ENCODE assay signal across 10 cellular contexts in genomic region chr11:12838463-12839120, GRCh38.
DNase-seq lines count a peak whose midpoint lies in the region; ATAC-seq and TF ChIP-seq lines count a peak whose summit lies in the region.
"Had no signal": no experiment of that assay in that cellular context is flagged by ENCODE, and none has a peak within 500 bp of the region (broad histone marks: within the 10 kb centered on the region; RNA-seq: fewer than 3 reads in every experiment).

No MANE protein-coding gene starts in this region.

- ATAC-seq in GM18502 (IDR thresholded peaks at IDR 0.05; ENCODE audit: poor library complexity, unreplicated experiment) (no peak), HG03354 (IDR thresholded peaks at IDR 0.05; ENCODE audit: poor library complexity, severe bottlenecking, unreplicated experiment) (no peak)

- DNase-seq in HCEC 1CT (peak; percentile 71), ascending aorta (ENCODE audit: low spot score in 2 of 2) (no peak), hepatocyte (ENCODE audit: low spot score) (no peak), NOMO-1 treated with dmso at 0.1 percent for 144 hours (lab: John Stamatoyannopoulos, UW; ENCODE audit: unreplicated experiment) (no peak), inferior parietal cortex (ENCODE audit: extremely low spot score) (no peak)
- DNase-seq: activated CD4-positive, CD25-positive, alpha-beta regulatory T cell; NCI-H2081 had no signal

- H3K79me2 ChIP-seq in hepatocyte = peaks cover 93% of the 10 kb centered on the region

- H3K4me2 ChIP-seq in hepatocyte = peak overlapping the region; percentile 28

- intact Hi-C loops in ascending aorta (cut with DNase I) = no loop called here

- H3K4me3 ChIP-seq in ascending aorta (peak overlapping the region; percentile 14 to 36), hepatocyte (no peak overlapping the region), subcutaneous abdominal adipose tissue (ENCODE audit: low read depth in 1 of 5, low read length in 5 of 5) (peak overlapping the region in 2 of 5 donors; percentile 28 to 48)

- H3K36me3 ChIP-seq in ascending aorta (no peaks in the 10 kb centered on the region), hepatocyte (replicated peaks; ENCODE audit: insufficient read depth, low read depth) (no peaks in the 10 kb centered on the region), subcutaneous abdominal adipose tissue (ENCODE audit: control insufficient read depth in 5 of 5, insufficient read depth in 5 of 5, low read length in 5 of 5) (no peaks in the 10 kb centered on the region)

- TF ChIP-seq CTCF in ascending aorta (IDR thresholded peaks at IDR 0.05) = no peak
- TF ChIP-seq CTCF in hepatocyte (IDR thresholded peaks at IDR 0.05; ENCODE audit: poor library complexity) = no peak

- 79% methylated on average over 6 of the region's 6 CpGs for WGBS in hepatocyte (ENCODE audit: low lambda C conversion rate, missing lambda C conversion rate)

- H2AFZ ChIP-seq in hepatocyte = no peak overlapping the region

- H3K9me3 ChIP-seq in ascending aorta = no peaks in the 10 kb centered on the region
- no peaks in the 10 kb centered on the region for H3K9me3 ChIP-seq in hepatocyte (ENCODE audit: low read depth)
- H3K9me3 ChIP-seq in subcutaneous abdominal adipose tissue (ENCODE audit: control insufficient read depth in 5 of 5, low read length in 5 of 5) = no peaks in the 10 kb centered on the region

- H3K4me1 ChIP-seq in ascending aorta = peaks cover 0 to 10% of the 10 kb centered on the region in 2 donors
- peaks cover 31% of the 10 kb centered on the region for H3K4me1 ChIP-seq in hepatocyte (ENCODE audit: insufficient read depth)
- peaks cover 0 to 29% (median 11%) of the 10 kb centered on the region in 5 donors for H3K4me1 ChIP-seq in subcutaneous abdominal adipose tissue (ENCODE audit: control insufficient read depth in 5 of 5, insufficient read depth in 5 of 5, low read length in 5 of 5)

- H3K9me2 ChIP-seq in hepatocyte (replicated peaks; ENCODE audit: insufficient read depth) = no peaks in the 10 kb centered on the region

- peak overlapping the region; percentile 34 to 37 for H3K27ac ChIP-seq in ascending aorta
- peak overlapping the region; percentile 13 for H3K27ac ChIP-seq in hepatocyte
- H3K27ac ChIP-seq in subcutaneous abdominal adipose tissue (ENCODE audit: low read depth, low read length) = peak overlapping the region; percentile 84

- H3K27me3 ChIP-seq in ascending aorta (no peaks in the 10 kb centered on the region), hepatocyte (no peaks in the 10 kb centered on the region), subcutaneous abdominal adipose tissue (ENCODE audit: control insufficient read depth in 5 of 5, insufficient read depth in 4 of 5, low read length in 5 of 5) (no peaks in the 10 kb centered on the region)

- peaks cover 8% of the 10 kb centered on the region for H4K20me1 ChIP-seq in hepatocyte (ENCODE audit: insufficient read depth, poor library complexity, severe bottlenecking)

- H3K9ac ChIP-seq in subcutaneous abdominal adipose tissue (ENCODE audit: low read length in 5 of 5) = peak overlapping the region in 2 of 5 donors; percentile 25 to 37

Comparison
In these comparisons a context has a peak if more than half of its experiments do, and no peak if none do; other contexts are left out.
1. H3K27ac ChIP-seq: peak in every context shown above with its lines; median percentile 84 in subcutaneous abdominal adipose tissue; 36 in ascending aorta; 13 in hepatocyte.